Comparison of ENCODE assay signal across 8 cellular contexts in genomic region chr1:25267288-25268142, GRCh38. TPM values are rescaled to one million over a fixed set of nuclear protein-coding genes. Genes with fewer than 3 reads are reported as not detected.
DNase-seq lines count a peak whose midpoint lies in the region; ATAC-seq, FAIRE-seq and TF ChIP-seq lines count a peak whose summit lies in the region.
"Not testable (repeated sequence)": the region's sequence is repeated elsewhere in the genome, so short reads cannot be mapped to it uniquely, and the experiment has no call there.

No MANE protein-coding gene starts in this region.

- not testable (repeated sequence) for H3K4me1 ChIP-seq in A549, breast epithelium

- not testable (repeated sequence) for FAIRE-seq in A549 (lab: Jason Lieb, UNC)

- DNase-seq in A549 (ENCODE audit: low read depth in 1 of 2, low spot score in 1 of 2), result not testable (repeated sequence)
- DNase-seq in GM19238 (ENCODE audit: insufficient read length, low spot score), result peak; percentile 39
- peak; percentile 86 for DNase-seq in NCI-H345 (lab: John Stamatoyannopoulos, UW)
- peak; percentile 90 for DNase-seq in activated CD4-positive, alpha-beta T cell treated with anti-CD3 and anti-CD28 coated beads for 1 hour
- peak; percentile 77 to 85 for DNase-seq in breast epithelium (ENCODE audit: low spot score in 2 of 2)
- DNase-seq in islet precursor cell, result peak; percentile 65
- peak; percentile 70 to 92 for DNase-seq in stimulated activated CD4-positive, alpha-beta T cell treated with anti-CD3 and anti-CD28 coated beads, Interleukin-15, amount 100 ng/mL, for 1 hour (ENCODE audit: low read depth in 1 of 2, low spot score in 1 of 2)

- not testable (repeated sequence) for H3K27ac ChIP-seq in A549
- H3K27ac ChIP-seq in breast epithelium, result peak overlapping the region; percentile 89 to 90

- TF ChIP-seq EP300 in A549 (IDR thresholded peaks at IDR 0.05), result not testable (repeated sequence)

- TF ChIP-seq CTCF in A549 (IDR thresholded peaks at IDR 0.05); breast epithelium (IDR thresholded peaks at IDR 0.05): not testable (repeated sequence)

- POLR2A ChIA-PET in A549 (lab: Yijun Ruan, JAX), result not testable (repeated sequence)

- not testable (repeated sequence) for H3K4me2 ChIP-seq in A549

- ATAC-seq in A549 (peak; percentile 85 to 99), HG03280 (IDR thresholded peaks at IDR 0.05; ENCODE audit: unreplicated experiment) (peak; percentile 74)

- intact Hi-C loops in breast epithelium (cut with DNase I; ENCODE audit: low total_unique reads), result not testable (repeated sequence)

- not testable (repeated sequence) for TF ChIP-seq RAD21 in A549 (conservative IDR thresholded peaks at IDR 0.05 in 1 of 2, IDR thresholded peaks at IDR 0.05 in 1 of 2)

- WGBS in A549 (ENCODE audit: missing lambda C conversion rate), result no CpG with 5 or more reads among the region's 56 CpGs

- H3K4me3 ChIP-seq in A549, result not testable (repeated sequence)
- peak overlapping the region; percentile 55 to 64 (median 60) for H3K4me3 ChIP-seq in breast epithelium

- CTCF ChIA-PET in A549 (lab: Yijun Ruan, JAX), result not testable (repeated sequence)

- TF ChIP-seq POLR2A in A549 (IDR thresholded peaks at IDR 0.05; ENCODE audit: low read length); breast epithelium (IDR thresholded peaks at IDR 0.05): not testable (repeated sequence)

- not testable (repeated sequence) for H3K9me3 ChIP-seq in A549, breast epithelium

- H3K36me3 ChIP-seq in breast epithelium, result not testable (repeated sequence)

- H3K27me3 ChIP-seq in breast epithelium, result not testable (repeated sequence)

RNA-seq across cellular contexts. Expression of gene RHD, which starts 4.8 kb away (rescaled TPM):
- polyA plus RNA-seq in A549 (2011; rRNA removed), result not detected in 2 replicates
- polyA plus RNA-seq in A549 (2012; cell fraction: cytosol; rRNA removed), result not detected in 2 replicates
- polyA plus RNA-seq in A549 (2012; cell fraction: nucleus; rRNA removed), result not detected in 2 replicates
- polyA plus RNA-seq in A549 (2017; fragmentation: RNase III; extraction: RNeasy Plus Mini Kit Qiagen cat#74134 plus additional on column Dnase treatment), result not detected in 3 replicates
- not detected in 2 replicates for polyA minus RNA-seq in A549 (2011; rRNA and poly(A)+ RNA removed)
- not detected for total RNA-seq in breast epithelium

RNA-seq across cellular contexts. Expression of gene RSRP1, which starts 20.3 kb away (rescaled TPM):
- polyA plus RNA-seq in A549 (2011; rRNA removed) (45.0 and 50.6 TPM in 2 replicates), A549 (2017; fragmentation: RNase III; extraction: RNeasy Plus Mini Kit Qiagen cat#74134 plus additional on column Dnase treatment) (32.8 to 36.2 TPM (median 34.5 TPM) in 3 replicates)
- 13.9 and 17.4 TPM in 2 replicates for polyA plus RNA-seq in A549 (2012; cell fraction: cytosol; rRNA removed)
- polyA plus RNA-seq in A549 (2012; cell fraction: nucleus; rRNA removed), result 67.3 and 70.0 TPM in 2 replicates
- 24.4 and 24.7 TPM in 2 replicates for polyA minus RNA-seq in A549 (2011; rRNA and poly(A)+ RNA removed)
- total RNA-seq in breast epithelium, result 100 to 1,000 TPM; 155 to 215 (median 164) TPM

RNA-seq across cellular contexts. Expression of gene SYF2, which starts 35.2 kb away (rescaled TPM):
- polyA plus RNA-seq in A549 (2011; rRNA removed) (29.7 and 38.6 TPM in 2 replicates), A549 (2017; fragmentation: RNase III; extraction: RNeasy Plus Mini Kit Qiagen cat#74134 plus additional on column Dnase treatment) (36.0 to 39.7 TPM (median 38.6 TPM) in 3 replicates)
- polyA plus RNA-seq in A549 (2012; cell fraction: cytosol; rRNA removed), result 9.2 and 12.2 TPM in 2 replicates
- 3.1 and 5.2 TPM in 2 replicates for polyA plus RNA-seq in A549 (2012; cell fraction: nucleus; rRNA removed)
- 2.4 and 3.7 TPM in 2 replicates for polyA minus RNA-seq in A549 (2011; rRNA and poly(A)+ RNA removed)
- total RNA-seq in breast epithelium, result 10 to 100 TPM; 61.3 to 85.0 (median 83.6) TPM
